In genomic region chr11:6402561-6402981, GRCh38 we compare ENCODE assay signal across 9 cellular contexts. TPM values are rescaled to one million over a fixed set of nuclear protein-coding genes. Genes with fewer than 3 reads are reported as not detected.
DNase-seq lines count a peak whose midpoint lies in the region; ATAC-seq and TF ChIP-seq lines count a peak whose summit lies in the region.
"Had no signal": no experiment of that assay in that cellular context is flagged by ENCODE, and none has a peak within 500 bp of the region (broad histone marks: within the 10 kb centered on the region; RNA-seq: fewer than 3 reads in every experiment).

No MANE protein-coding gene starts in this region.

- H3K4me3 ChIP-seq in choroid plexus epithelial cell (ENCODE audit: low read depth, low read length) (no peak overlapping the region), upper lobe of right lung (no peak overlapping the region), sigmoid colon (no peak overlapping the region)

- H3K4me1 ChIP-seq in upper lobe of right lung (peaks cover 4% of the 10 kb centered on the region), sigmoid colon (peaks cover 0 to 27% (median 21%) of the 10 kb centered on the region in 4 donors)

- ATAC-seq in GM19025 (IDR thresholded peaks at IDR 0.05; ENCODE audit: low read depth, unreplicated experiment), result peak; percentile 80
- peak; percentile 93 for ATAC-seq in HG03095 (IDR thresholded peaks at IDR 0.05; ENCODE audit: unreplicated experiment)
- peak; percentile 6 for ATAC-seq in upper lobe of right lung
- ATAC-seq: Panc1 had no signal

- intact Hi-C loops in upper lobe of right lung (cut with DNase I), result no loop called here
- intact Hi-C loops in cardiac septum (cut with DNase I), result no loop called here
- intact Hi-C loops in sigmoid colon (cut with DNase I), result no loop called here

- H3K36me3 ChIP-seq in upper lobe of right lung, result peaks cover 7% of the 10 kb centered on the region
- H3K36me3 ChIP-seq in sigmoid colon, result peaks cover 12 to 55% (median 18%) of the 10 kb centered on the region in 4 donors

- H3K27me3 ChIP-seq in upper lobe of right lung, result no peaks in the 10 kb centered on the region
- H3K27me3 ChIP-seq in sigmoid colon, result no peaks in the 10 kb centered on the region

- peak; percentile 67 for DNase-seq in T-helper 9 cell
- peak; percentile 39 for DNase-seq in choroid plexus epithelial cell (ENCODE audit: low read depth)
- DNase-seq in upper lobe of right lung, result no peak
- no peak for DNase-seq in cardiac septum (ENCODE audit: low spot score)
- no peak for DNase-seq in cortex of kidney (lab: John Stamatoyannopoulos, UW)
- no peak for DNase-seq in sigmoid colon

- WGBS in sigmoid colon, 2 donors, result 51 to 86% methylated on average over 7 of the region's 7 CpGs

- no peak for TF ChIP-seq POLR2A in sigmoid colon (IDR thresholded peaks at IDR 0.05)

- TF ChIP-seq EP300 in sigmoid colon (IDR thresholded peaks at IDR 0.05), result no peak

- H3K27ac ChIP-seq in upper lobe of right lung (peak overlapping the region; percentile 60), sigmoid colon (no peak overlapping the region)

- H3K9me3 ChIP-seq in upper lobe of right lung (no peaks in the 10 kb centered on the region), sigmoid colon (no peaks in the 10 kb centered on the region)

- TF ChIP-seq CTCF in choroid plexus epithelial cell (conservative IDR thresholded peaks at IDR 0.05; ENCODE audit: low read depth, low read length), result no peak
- no peak for TF ChIP-seq CTCF in upper lobe of right lung (IDR thresholded peaks at IDR 0.05)
- no peak for TF ChIP-seq CTCF in sigmoid colon (IDR thresholded peaks at IDR 0.05)

RNA-seq across cellular contexts. Expression of gene SMPD1, which starts 12.3 kb away (rescaled TPM):
- total RNA-seq in upper lobe of right lung (51.9 TPM), cardiac septum (57.8 TPM), sigmoid colon (10 to 100 TPM; 17.1 to 36.8 (median 18.5) TPM)
- 10 to 100 TPM in 2 of 3 donors, 1 to 10 TPM in 1; 9.6 to 46.4 (median 22.2) TPM for polyA plus RNA-seq in sigmoid colon

RNA-seq across cellular contexts. Expression of gene APBB1, which starts 16.3 kb away (rescaled TPM):
- total RNA-seq in upper lobe of right lung (40.9 TPM), cardiac septum (72.0 TPM), sigmoid colon (10 to 100 TPM; 51.0 to 85.0 (median 61.7) TPM)
- 10 to 100 TPM in 1 of 3 donors, 1 to 10 TPM in 2; 5.5 to 19.7 (median 9.6) TPM for polyA plus RNA-seq in sigmoid colon

RNA-seq across cellular contexts. Expression of gene HPX, which starts 38.2 kb away (rescaled TPM):
- 1.4 TPM for total RNA-seq in upper lobe of right lung
- 0.27 TPM for total RNA-seq in cardiac septum
- 1 to 10 TPM in 1 of 4 donors, under 1 TPM in 1, not detected in 2; 0.54 to 3.0 TPM for total RNA-seq in sigmoid colon
- polyA plus RNA-seq in sigmoid colon, result 1 to 10 TPM in 1 of 3 donors, under 1 TPM in 1, not detected in 1; 0.69 to 1.8 TPM

Comparison
In these comparisons a context has a peak if more than half of its experiments do, and no peak if none do; other contexts are left out.
1. ATAC-seq: peak in every context shown above with its lines; median percentile 93 in HG03095; 80 in GM19025; 6 in upper lobe of right lung.
2. DNase-seq: peak in T-helper 9 cell (single experiment) and choroid plexus epithelial cell (single experiment); none in upper lobe of right lung (single experiment), cardiac septum (single experiment), cortex of kidney (single experiment) and sigmoid colon (single experiment).